Comparison of ENCODE assay signal across 19 cellular contexts in genomic region chr5:73541981-73542380, GRCh38. TPM values are rescaled to one million over a fixed set of nuclear protein-coding genes. Genes with fewer than 3 reads are reported as not detected.
DNase-seq lines count a peak whose midpoint lies in the region; ATAC-seq and TF ChIP-seq lines count a peak whose summit lies in the region.
"Had no signal": no experiment of that assay in that cellular context is flagged by ENCODE, and none has a peak within 500 bp of the region (broad histone marks: within the 10 kb centered on the region; RNA-seq: fewer than 3 reads in every experiment).

No MANE protein-coding gene starts in this region.

- ATAC-seq in thoracic aorta (ENCODE audit: insufficient number of reproducible peaks, low FRiP score, low read depth) (no peak), GM19351 (IDR thresholded peaks at IDR 0.05; ENCODE audit: unreplicated experiment) (no peak)
- ATAC-seq: body of pancreas, WTC11 had no signal

- H3K36me3 ChIP-seq in thoracic aorta (no peaks in the 10 kb centered on the region), left ventricle myocardium inferior (no peaks in the 10 kb centered on the region)
- H3K36me3 ChIP-seq: spleen had no signal

- H3K27me3 ChIP-seq in thoracic aorta (replicated peaks; ENCODE audit: insufficient read depth), result no peaks in the 10 kb centered on the region
- peaks cover 21% of the 10 kb centered on the region for H3K27me3 ChIP-seq in left ventricle myocardium inferior (ENCODE audit: low read depth)
- H3K27me3 ChIP-seq: body of pancreas had no signal

- peaks cover 11 to 44% of the 10 kb centered on the region in 2 donors for H3K4me1 ChIP-seq in thoracic aorta (ENCODE audit: control insufficient read depth in 1 of 2, low read depth in 2 of 2)
- H3K4me1 ChIP-seq in left ventricle myocardium inferior, result peaks cover 7% of the 10 kb centered on the region

- in situ Hi-C loops in G401 (cut with HindIII; ENCODE audit: low sequenced_read_pairs), result no loop called here

- peak; percentile 28 for DNase-seq in NCI-H146 (lab: John Stamatoyannopoulos, UW)
- DNase-seq in NCI-H146 treated with DMSO at 0.1 percent for 48 hours (lab: John Stamatoyannopoulos, UW; ENCODE audit: unreplicated experiment), result no peak
- peak; percentile 77 for DNase-seq in astrocyte of the hippocampus (ENCODE audit: low read depth, low spot score)
- DNase-seq in fibroblast of the aortic adventitia (ENCODE audit: low read depth), result peak; percentile 55
- no peak for DNase-seq in thoracic aorta (ENCODE audit: low spot score)
- DNase-seq in left ventricle myocardium inferior, result no peak
- DNase-seq in G401 (ENCODE audit: low spot score), result no peak
- DNase-seq: activated CD4-positive, alpha-beta memory T cell treated with anti-CD3 and anti-CD28 coated beads, Interleukin-2, amount 10 ng/mL, durations not matched to agents 7 days and 5 days; activated T-cell treated with anti-CD3 and anti-CD28 coated beads, Interleukin-2, amount 50 U/mL, for 24 hours; C1 segment of cervical spinal cord; erythroblast; NCI-H1694 treated with DMSO at 0.1 percent for 48 hours; NCI-H345; SIG-M5; spleen; stimulated activated CD8-positive, alpha-beta memory T cell treated with anti-CD3 and anti-CD28 coated beads, Interleukin-4, amount 100 ng/mL, for 48 hours had no signal

- intact Hi-C loops in left ventricle myocardium inferior (cut with micrococcal nuclease), result no loop called here

- H3K9me3 ChIP-seq in thoracic aorta, result no peaks in the 10 kb centered on the region
- no peaks in the 10 kb centered on the region for H3K9me3 ChIP-seq in left ventricle myocardium inferior (replicated peaks)
- H3K9me3 ChIP-seq: body of pancreas, spleen had no signal

- TF ChIP-seq CTCF in fibroblast of the aortic adventitia (IDR thresholded peaks at IDR 0.05; ENCODE audit: insufficient read depth, low read length) (no peak), thoracic aorta (IDR thresholded peaks at IDR 0.05) (no peak), left ventricle myocardium inferior (IDR thresholded peaks at IDR 0.05; ENCODE audit: borderline replicate concordance) (no peak)

- H3K4me3 ChIP-seq in fibroblast of the aortic adventitia (ENCODE audit: low read depth, low read length) (no peak overlapping the region), thoracic aorta (no peak overlapping the region), left ventricle myocardium inferior (no peak overlapping the region)
- H3K4me3 ChIP-seq: body of pancreas, spleen had no signal

- H3K27ac ChIP-seq in thoracic aorta, result peak overlapping the region; percentile 65 to 69
- no peak overlapping the region for H3K27ac ChIP-seq in left ventricle myocardium inferior (replicated peaks)
- H3K27ac ChIP-seq: spleen had no signal

RNA-seq across cellular contexts. Expression of gene ANKRA2, which starts 23.5 kb away (rescaled TPM):
- 10.5 and 15.3 TPM in 2 replicates for total RNA-seq in fibroblast of the aortic adventitia (ENCODE audit: low replicate concordance)
- 10 to 100 TPM; 13.1 to 35.6 TPM for total RNA-seq in thoracic aorta
- total RNA-seq in left ventricle myocardium inferior, result 12.8 TPM
- total RNA-seq in G401 (2014; rRNA removed; shearing (Covaris generic)), result 21.8 and 26.2 TPM in 2 replicates

RNA-seq across cellular contexts. Expression of gene UTP15, which starts 23.6 kb away (rescaled TPM):
- total RNA-seq in fibroblast of the aortic adventitia (ENCODE audit: low replicate concordance), result 31.2 and 33.2 TPM in 2 replicates
- total RNA-seq in thoracic aorta, result 10 to 100 TPM; 11.6 to 61.0 TPM
- 10.2 TPM for total RNA-seq in left ventricle myocardium inferior
- 17.7 and 20.0 TPM in 2 replicates for total RNA-seq in G401 (2014; rRNA removed; shearing (Covaris generic))

RNA-seq across cellular contexts. Expression of gene BTF3, which starts 43.7 kb away (rescaled TPM):
- total RNA-seq in fibroblast of the aortic adventitia (ENCODE audit: low replicate concordance) (393 and 484 TPM in 2 replicates), thoracic aorta (100 to 1,000 TPM; 250 to 407 TPM), left ventricle myocardium inferior (386 TPM)
- 310 and 326 TPM in 2 replicates for total RNA-seq in G401 (2014; rRNA removed; shearing (Covaris generic))

Comparison
In these comparisons a context has a peak if more than half of its experiments do, and no peak if none do; other contexts are left out.
1. DNase-seq: peak in NCI-H146 (single experiment), astrocyte of the hippocampus (single experiment) and fibroblast of the aortic adventitia (single experiment); none in NCI-H146 treated with DMSO at 0.1 percent for 48 hours (single experiment), thoracic aorta (single experiment), left ventricle myocardium inferior (single experiment) and G401 (single experiment).